ENCODE assay signal across 40 cellular contexts in genomic region chr16:88828711-88829110, GRCh38. TPM values are rescaled to one million over a fixed set of nuclear protein-coding genes. Genes with fewer than 3 reads are reported as not detected.
"Had no signal": no experiment of that assay in that cellular context is flagged by ENCODE, and none has a peak within 500 bp of the region (broad histone marks: within the 10 kb centered on the region; RNA-seq: fewer than 3 reads in every experiment).

No MANE protein-coding gene starts in this region.

- H3K4me1 Mint-ChIP-seq: activated naive CD4-positive, alpha-beta T cell treated with anti-CD3 and anti-CD28 coated beads, Interleukin-2, amount 10 ng/mL, durations not matched to agents 7 days and 5 days; activated naive CD4-positive, alpha-beta T cell treated with anti-CD3 and anti-CD28 coated beads, Interleukin-2, amount 50 U/mL, for 24 hours; activated naive CD8-positive, alpha-beta T cell treated with anti-CD3 and anti-CD28 coated beads for 36 hours; activated naive CD8-positive, alpha-beta T cell treated with anti-CD3 and anti-CD28 coated beads, Interleukin-2, amount 50 U/mL, for 24 hours; activated T-helper 17 cell treated with anti-CD3 and anti-CD28 coated beads, Interleukin-2, amount 50 U/mL, for 72 hours; brain; central memory CD8-positive, alpha-beta T cell had no signal

- H3K36me3 ChIP-seq: brain microvascular endothelial cell, breast epithelium, cardiac muscle cell had no signal

- DNase-seq: activated effector memory CD4-positive, alpha-beta T cell treated with anti-CD3 and anti-CD28 coated beads, Interleukin-2, amount 50 U/mL, for 16 hours; activated effector memory CD4-positive, alpha-beta T cell treated with Interleukin-2 at 50 U/mL for 16 hours; activated gamma-delta T cell; activated gamma-delta T cell treated with Interleukin-2 at 50 U/mL for 16 hours; activated naive CD4-positive, alpha-beta T cell; activated naive CD4-positive, alpha-beta T cell treated with anti-CD3 and anti-CD28 coated beads for 36 hours; activated naive CD4-positive, alpha-beta T cell treated with anti-CD3 and anti-CD28 coated beads, Interleukin-2, amount 10 ng/mL, durations not matched to agents 7 days and 5 days; activated naive CD4-positive, alpha-beta T cell treated with anti-CD3 and anti-CD28 coated beads, Interleukin-2, amount 50 U/mL, for 16 hours; activated naive CD4-positive, alpha-beta T cell treated with Interleukin-2 at 50 U/mL for 16 hours; activated naive CD8-positive, alpha-beta T cell treated with anti-CD3 and anti-CD28 coated beads for 36 hours; activated naive CD8-positive, alpha-beta T cell treated with anti-CD3 and anti-CD28 coated beads, Interleukin-2, amount 10 ng/mL, durations not matched to agents 7 days and 5 days; activated naive CD8-positive, alpha-beta T cell treated with anti-CD3 and anti-CD28 coated beads, Interleukin-2, amount 50 U/mL, for 24 hours; activated T-cell treated with anti-CD3 and anti-CD28 coated beads, Interleukin-2, amount 50 U/mL, for 1 hour; activated T-cell treated with anti-CD3 and anti-CD28 coated beads, Interleukin-2, amount 50 U/mL, for 24 hours; activated T-cell treated with anti-CD3 and anti-CD28 coated beads, Interleukin-2, amount 50 U/mL, for 4 hours; activated T-cell treated with anti-CD3 and anti-CD28 coated beads, Interleukin-2, amount 50 U/mL, for 48 hours; activated T-cell treated with anti-CD3 and anti-CD28 coated beads, Interleukin-2, amount 50 U/mL, for 72 hours; adrenal gland; amniotic stem cell; body of pancreas; brain microvascular endothelial cell; central memory CD4-positive, alpha-beta T cell; cerebellar nuclear complex had no signal

- H3K9me3 ChIP-seq: adrenal gland, ascending aorta, body of pancreas, breast epithelium had no signal

- H3K4me3 Mint-ChIP-seq: activated naive CD4-positive, alpha-beta T cell treated with anti-CD3 and anti-CD28 coated beads for 36 hours; activated naive CD4-positive, alpha-beta T cell treated with anti-CD3 and anti-CD28 coated beads, Interleukin-2, amount 10 ng/mL, durations not matched to agents 7 days and 5 days; activated naive CD4-positive, alpha-beta T cell treated with anti-CD3 and anti-CD28 coated beads, Interleukin-2, amount 50 U/mL, for 24 hours; activated naive CD8-positive, alpha-beta T cell; activated naive CD8-positive, alpha-beta T cell treated with anti-CD3 and anti-CD28 coated beads for 36 hours; activated naive CD8-positive, alpha-beta T cell treated with anti-CD3 and anti-CD28 coated beads, Interleukin-2, amount 10 ng/mL, durations not matched to agents 7 days and 5 days; activated naive CD8-positive, alpha-beta T cell treated with anti-CD3 and anti-CD28 coated beads, Interleukin-2, amount 50 U/mL, for 24 hours; activated T-cell treated with anti-CD3 and anti-CD28 coated beads, Interleukin-2, amount 50 U/mL, for 24 hours; activated T-cell treated with anti-CD3 and anti-CD28 coated beads, Interleukin-2, amount 50 U/mL, for 4 hours; activated T-cell treated with anti-CD3 and anti-CD28 coated beads, Interleukin-2, amount 50 U/mL, for 72 hours; activated T-helper 1 cell treated with anti-CD3 and anti-CD28 coated beads, Interleukin-12 subunit alpha, Interleukin-12 subunit beta, Interleukin-2, Interleukin-4 antibody, amounts not matched to agents 30 ng/mL and 10 ng/mL and 1 ng/mL, durations not matched to agents 14 hours and 24 hours and 36 hours; activated T-helper 17 cell treated with anti-CD3 and anti-CD28 coated beads, Interleukin-2, amount 50 U/mL, for 72 hours; brain; central memory CD8-positive, alpha-beta T cell had no signal

- H3K36me3 Mint-ChIP-seq: activated naive CD4-positive, alpha-beta T cell treated with anti-CD3 and anti-CD28 coated beads, Interleukin-2, amount 10 ng/mL, durations not matched to agents 7 days and 5 days; activated naive CD4-positive, alpha-beta T cell treated with anti-CD3 and anti-CD28 coated beads, Interleukin-2, amount 50 U/mL, for 24 hours; activated naive CD4-positive, alpha-beta T cell treated with anti-CD3 and anti-CD28 coated beads, Interleukin-2, amount 50 U/mL, for 72 hours; activated naive CD8-positive, alpha-beta T cell; activated naive CD8-positive, alpha-beta T cell treated with anti-CD3 and anti-CD28 coated beads for 36 hours; activated naive CD8-positive, alpha-beta T cell treated with anti-CD3 and anti-CD28 coated beads, Interleukin-2, amount 10 ng/mL, durations not matched to agents 7 days and 5 days; brain had no signal

- H3K4me1 ChIP-seq: adrenal gland, ascending aorta, body of pancreas, breast epithelium had no signal

- H3K4me3 ChIP-seq: adrenal gland, ascending aorta, body of pancreas, breast epithelium, cardiac muscle cell had no signal

- H3K27ac Mint-ChIP-seq: activated naive CD4-positive, alpha-beta T cell treated with anti-CD3 and anti-CD28 coated beads for 36 hours; activated naive CD4-positive, alpha-beta T cell treated with anti-CD3 and anti-CD28 coated beads, Interleukin-2, amount 10 ng/mL, durations not matched to agents 7 days and 5 days; activated naive CD4-positive, alpha-beta T cell treated with anti-CD3 and anti-CD28 coated beads, Interleukin-2, amount 50 U/mL, for 24 hours; activated naive CD4-positive, alpha-beta T cell treated with anti-CD3 and anti-CD28 coated beads, Interleukin-2, amount 50 U/mL, for 72 hours; activated naive CD8-positive, alpha-beta T cell; activated naive CD8-positive, alpha-beta T cell treated with anti-CD3 and anti-CD28 coated beads for 36 hours; activated naive CD8-positive, alpha-beta T cell treated with anti-CD3 and anti-CD28 coated beads, Interleukin-2, amount 10 ng/mL, durations not matched to agents 7 days and 5 days; activated naive CD8-positive, alpha-beta T cell treated with anti-CD3 and anti-CD28 coated beads, Interleukin-2, amount 50 U/mL, for 24 hours; activated T-cell treated with anti-CD3 and anti-CD28 coated beads, Interleukin-2, amount 50 U/mL, for 24 hours; activated T-cell treated with anti-CD3 and anti-CD28 coated beads, Interleukin-2, amount 50 U/mL, for 72 hours; activated T-helper 1 cell treated with anti-CD3 and anti-CD28 coated beads, Interleukin-12 subunit alpha, Interleukin-12 subunit beta, Interleukin-2, Interleukin-4 antibody, amounts not matched to agents 30 ng/mL and 10 ng/mL and 1 ng/mL, durations not matched to agents 14 hours and 24 hours and 36 hours; activated T-helper 17 cell treated with anti-CD3 and anti-CD28 coated beads, Interleukin-2, amount 50 U/mL, for 72 hours; activated T-helper 2 cell treated with anti-CD3 and anti-CD28 coated beads, Interferon-gamma antibody, Interleukin-2, Interleukin-4, amounts not matched to agents 10 μg/mL and 5 μg/mL and 100 μg/mL, durations not matched to agents 14 hours and 24 hours and 36 hours had no signal

- H3K27me3 Mint-ChIP-seq: activated naive CD4-positive, alpha-beta T cell treated with anti-CD3 and anti-CD28 coated beads, Interleukin-2, amount 10 ng/mL, durations not matched to agents 7 days and 5 days; activated naive CD4-positive, alpha-beta T cell treated with anti-CD3 and anti-CD28 coated beads, Interleukin-2, amount 50 U/mL, for 24 hours; activated naive CD8-positive, alpha-beta T cell; activated naive CD8-positive, alpha-beta T cell treated with anti-CD3 and anti-CD28 coated beads for 36 hours; activated naive CD8-positive, alpha-beta T cell treated with anti-CD3 and anti-CD28 coated beads, Interleukin-2, amount 10 ng/mL, durations not matched to agents 7 days and 5 days; activated naive CD8-positive, alpha-beta T cell treated with anti-CD3 and anti-CD28 coated beads, Interleukin-2, amount 50 U/mL, for 24 hours; activated T-cell treated with anti-CD3 and anti-CD28 coated beads, Interleukin-2, amount 50 U/mL, for 24 hours; activated T-helper 17 cell treated with anti-CD3 and anti-CD28 coated beads, Interleukin-2, amount 50 U/mL, for 72 hours; brain; central memory CD8-positive, alpha-beta T cell had no signal

- H3K9me3 Mint-ChIP-seq: activated naive CD4-positive, alpha-beta T cell treated with anti-CD3 and anti-CD28 coated beads for 36 hours; activated naive CD4-positive, alpha-beta T cell treated with anti-CD3 and anti-CD28 coated beads, Interleukin-2, amount 10 ng/mL, durations not matched to agents 7 days and 5 days; activated naive CD4-positive, alpha-beta T cell treated with anti-CD3 and anti-CD28 coated beads, Interleukin-2, amount 50 U/mL, for 24 hours; activated naive CD4-positive, alpha-beta T cell treated with anti-CD3 and anti-CD28 coated beads, Interleukin-2, amount 50 U/mL, for 72 hours; activated naive CD8-positive, alpha-beta T cell treated with anti-CD3 and anti-CD28 coated beads for 36 hours; activated naive CD8-positive, alpha-beta T cell treated with anti-CD3 and anti-CD28 coated beads, Interleukin-2, amount 10 ng/mL, durations not matched to agents 7 days and 5 days; activated naive CD8-positive, alpha-beta T cell treated with anti-CD3 and anti-CD28 coated beads, Interleukin-2, amount 50 U/mL, for 24 hours; activated T-cell treated with anti-CD3 and anti-CD28 coated beads, Interleukin-2, amount 50 U/mL, for 24 hours; activated T-cell treated with anti-CD3 and anti-CD28 coated beads, Interleukin-2, amount 50 U/mL, for 4 hours; activated T-cell treated with anti-CD3 and anti-CD28 coated beads, Interleukin-2, amount 50 U/mL, for 72 hours; activated T-helper 1 cell treated with anti-CD3 and anti-CD28 coated beads, Interleukin-12 subunit alpha, Interleukin-12 subunit beta, Interleukin-2, Interleukin-4 antibody, amounts not matched to agents 30 ng/mL and 10 ng/mL and 1 ng/mL, durations not matched to agents 14 hours and 24 hours and 36 hours; activated T-helper 17 cell treated with anti-CD3 and anti-CD28 coated beads, Interleukin-2, amount 50 U/mL, for 72 hours; activated T-helper 2 cell treated with anti-CD3 and anti-CD28 coated beads, Interferon-gamma antibody, Interleukin-2, Interleukin-4, amounts not matched to agents 10 μg/mL and 5 μg/mL and 100 μg/mL, durations not matched to agents 14 hours and 24 hours and 36 hours; brain; central memory CD8-positive, alpha-beta T cell had no signal

- ATAC-seq: activated naive CD4-positive, alpha-beta T cell treated with anti-CD3 and anti-CD28 coated beads, Interleukin-2, amount 50 U/mL, for 72 hours; activated naive CD8-positive, alpha-beta T cell treated with anti-CD3 and anti-CD28 coated beads, Interleukin-2, amount 50 U/mL, for 24 hours; activated T-cell treated with anti-CD3 and anti-CD28 coated beads, Interleukin-2, amount 50 U/mL, for 4 hours; activated T-cell treated with anti-CD3 and anti-CD28 coated beads, Interleukin-2, amount 50 U/mL, for 72 hours; activated T-helper 17 cell treated with anti-CD3 and anti-CD28 coated beads, Interleukin-2, amount 50 U/mL, for 72 hours; body of pancreas had no signal

- H3K27ac ChIP-seq: ascending aorta, body of pancreas, brain microvascular endothelial cell, breast epithelium, cardiac muscle cell had no signal

- H3K27me3 ChIP-seq: adrenal gland, ascending aorta, body of pancreas, brain microvascular endothelial cell, breast epithelium, cardiac muscle cell had no signal

RNA-seq across cellular contexts. Expression of gene CDT1, which starts 25.1 kb away (rescaled TPM):
- total RNA-seq: ascending aorta had no signal

RNA-seq across cellular contexts. Expression of gene PABPN1L, which starts 37.7 kb away (rescaled TPM):
- total RNA-seq: activated naive CD4-positive, alpha-beta T cell treated with anti-CD3 and anti-CD28 coated beads for 36 hours; activated naive CD4-positive, alpha-beta T cell treated with anti-CD3 and anti-CD28 coated beads, Interleukin-2, amount 50 U/mL, for 72 hours; activated naive CD8-positive, alpha-beta T cell treated with anti-CD3 and anti-CD28 coated beads for 36 hours; activated naive CD8-positive, alpha-beta T cell treated with anti-CD3 and anti-CD28 coated beads, Interleukin-2, amount 10 ng/mL, durations not matched to agents 7 days and 5 days; activated T-cell treated with anti-CD3 and anti-CD28 coated beads, Interleukin-2, amount 50 U/mL, for 4 hours; activated T-cell treated with anti-CD3 and anti-CD28 coated beads, Interleukin-2, amount 50 U/mL, for 72 hours; activated T-helper 1 cell treated with anti-CD3 and anti-CD28 coated beads, Interleukin-12 subunit alpha, Interleukin-12 subunit beta, Interleukin-2, Interleukin-4 antibody, amounts not matched to agents 30 ng/mL and 10 ng/mL and 1 ng/mL, durations not matched to agents 14 hours and 24 hours and 36 hours; activated T-helper 17 cell treated with anti-CD3 and anti-CD28 coated beads, Interleukin-2, amount 50 U/mL, for 72 hours; activated T-helper 2 cell treated with anti-CD3 and anti-CD28 coated beads, Interferon-gamma antibody, Interleukin-2, Interleukin-4, amounts not matched to agents 10 μg/mL and 5 μg/mL and 100 μg/mL, durations not matched to agents 14 hours and 24 hours and 36 hours; aorta; ascending aorta; astrocyte; body of pancreas; breast epithelium; bronchial epithelial cell; cardiac muscle cell; cardiac septum; cerebellum; chondrocyte had no signal
- polyA plus RNA-seq: aorta had no signal
